ENCODE assay signal across 8 cellular contexts in the genomic region with DNA sequence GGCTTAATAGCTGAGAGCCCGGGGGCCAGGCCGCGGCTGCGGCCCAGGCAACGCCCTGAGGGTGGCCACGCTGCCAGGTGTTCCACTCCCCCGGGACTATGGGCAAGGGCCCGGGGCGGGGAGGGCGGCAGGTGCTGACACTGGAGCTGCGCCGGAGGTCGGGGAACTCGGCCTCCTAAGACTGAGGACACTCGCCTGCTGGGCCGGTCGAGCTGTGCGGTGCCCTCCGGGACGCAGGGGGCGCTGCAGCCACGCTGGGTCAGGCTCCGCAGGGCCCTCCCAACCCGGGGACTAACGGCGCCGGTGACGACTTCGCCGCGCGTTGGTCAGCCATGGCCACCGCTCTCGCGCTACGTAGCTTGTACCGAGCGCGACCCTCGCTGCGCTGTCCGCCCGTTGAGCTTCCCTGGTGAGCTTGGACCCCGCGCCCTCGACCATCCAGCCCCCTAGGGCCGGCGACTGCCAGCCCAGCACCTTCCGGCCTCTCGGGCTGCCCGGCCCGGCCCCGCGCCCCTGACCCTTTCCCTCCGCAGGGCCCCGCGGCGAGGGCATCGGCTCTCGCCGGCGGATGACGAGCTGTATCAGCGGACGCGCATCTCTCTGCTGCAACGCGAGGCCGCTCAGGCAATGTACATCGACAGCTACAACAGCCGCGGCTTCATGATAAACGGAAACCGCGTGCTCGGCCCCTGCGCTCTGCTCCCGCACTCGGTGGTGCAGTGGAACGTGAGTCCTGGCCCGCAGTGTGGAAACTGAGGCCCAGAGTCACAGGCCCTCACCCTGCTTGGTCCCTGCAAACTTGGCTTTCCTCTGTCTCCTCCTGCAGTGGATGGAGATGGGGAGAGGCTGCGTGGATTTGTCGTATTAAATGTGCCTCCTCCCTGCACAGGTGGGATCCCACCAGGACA. TPM values are rescaled to one million over a fixed set of nuclear protein-coding genes. Genes with fewer than 3 reads are reported as not detected.
DNase-seq lines count a peak whose midpoint lies in the region; ATAC-seq, FAIRE-seq and TF ChIP-seq lines count a peak whose summit lies in the region.

A gene with protein sequence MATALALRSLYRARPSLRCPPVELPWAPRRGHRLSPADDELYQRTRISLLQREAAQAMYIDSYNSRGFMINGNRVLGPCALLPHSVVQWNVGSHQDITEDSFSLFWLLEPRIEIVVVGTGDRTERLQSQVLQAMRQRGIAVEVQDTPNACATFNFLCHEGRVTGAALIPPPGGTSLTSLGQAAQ (plus strand): TSS at position 309 of the 908 bp plus-strand sequence. CDS start 24 bp downstream, at position 333.

- peak in 1 of 2 donors; percentile 61 for TF ChIP-seq RAD21 in liver (IDR thresholded peaks at IDR 0.05)

- H3K36me3 ChIP-seq in liver (ENCODE audit: control insufficient read depth in 4 of 4, insufficient read depth in 3 of 4, low read depth in 1 of 4, low read length in 3 of 4) = peaks cover 0 to 32% (median 21%) of the 10 kb centered on the region in 4 donors

- H3K9ac ChIP-seq in liver (ENCODE audit: low read depth in 1 of 2, low read length in 2 of 2) = peak within 1 kb of the TSS; percentile 86 to 96

- no peaks in the 10 kb centered on the region for H3K27me3 Mint-ChIP-seq in dendritic cell treated with granulocyte-macrophage colony-stimulating factor and Interleukin-4, amounts not matched to agents 40 ng/mL and 50 ng/mL, for 4 days

- peak within 1 kb of the TSS; percentile 98 for H3K27ac Mint-ChIP-seq in dendritic cell treated with granulocyte-macrophage colony-stimulating factor and Interleukin-4, amounts not matched to agents 40 ng/mL and 50 ng/mL, for 4 days

- ATAC-seq in HG03442 (IDR thresholded peaks at IDR 0.05; ENCODE audit: unreplicated experiment) = peak; percentile 57

- no peaks in the 10 kb centered on the region for H3K27me3 ChIP-seq in liver (ENCODE audit: control insufficient read depth in 4 of 4, insufficient read depth in 4 of 4, low read length in 3 of 4)

- DNase-seq in GM19239 (ENCODE audit: insufficient read length, low spot score) (peak; percentile 72), NCI-H526 (lab: John Stamatoyannopoulos, UW) (peak; percentile 96 to 100)
- DNase-seq in activated CD4-positive, alpha-beta T cell treated with anti-CD3 and anti-CD28 coated beads, Interleukin-2, amount 50 U/mL, for 1 hour = peak; percentile 90
- peak; percentile 94 for DNase-seq in stimulated activated CD4-positive, alpha-beta T cell treated with anti-CD3 and anti-CD28 coated beads, Interleukin-4, amount 100 ng/mL, for 24 hours

- peak within 1 kb of the TSS; percentile 91 for H3K4me3 Mint-ChIP-seq in dendritic cell treated with granulocyte-macrophage colony-stimulating factor and Interleukin-4, amounts not matched to agents 40 ng/mL and 50 ng/mL, for 4 days

- 1% methylated on average over 83 of the region's 83 CpGs for WGBS in liver

- peak; percentile 93 for TF ChIP-seq CTCF in C4-2B (conservative IDR thresholded peaks at IDR 0.05)
- peak; percentile 90 for TF ChIP-seq CTCF in liver (IDR thresholded peaks at IDR 0.05; ENCODE audit: low read depth, low read length, missing input control)

- no peaks in the 10 kb centered on the region for H3K9me3 ChIP-seq in liver (ENCODE audit: control insufficient read depth in 4 of 4, low read length in 3 of 4)

- H3K4me1 ChIP-seq in liver (ENCODE audit: control insufficient read depth in 4 of 4, insufficient read depth in 4 of 4, low read length in 3 of 4) = peaks cover 15 to 51% (median 41%) of the 10 kb centered on the region in 4 donors

- H3K9me3 Mint-ChIP-seq in dendritic cell treated with granulocyte-macrophage colony-stimulating factor and Interleukin-4, amounts not matched to agents 40 ng/mL and 50 ng/mL, for 4 days = no peaks in the 10 kb centered on the region

- intact Hi-C loops in dendritic cell treated with granulocyte-macrophage colony-stimulating factor and Interleukin-4, amounts not matched to agents 40 ng/mL and 50 ng/mL, for 4 days (cut with micrococcal nuclease) = loop anchor here (1.0 to 5.0 kb wide), 2 partner anchors 15 to 700 kb away; a partner anchor contains a TSS

- peaks cover 76% of the 10 kb centered on the region for H3K36me3 Mint-ChIP-seq in dendritic cell treated with granulocyte-macrophage colony-stimulating factor and Interleukin-4, amounts not matched to agents 40 ng/mL and 50 ng/mL, for 4 days (ENCODE audit: low read depth)

- H3K4me3 ChIP-seq in liver (ENCODE audit: low read depth in 1 of 3, low read length in 3 of 3) = peak within 1 kb of the TSS; percentile 85 to 95 (median 92)

- peaks cover 71% of the 10 kb centered on the region for H3K4me1 Mint-ChIP-seq in dendritic cell treated with granulocyte-macrophage colony-stimulating factor and Interleukin-4, amounts not matched to agents 40 ng/mL and 50 ng/mL, for 4 days (ENCODE audit: low read depth)

- H3K27ac ChIP-seq in C4-2B (peak within 1 kb of the TSS; percentile 98), liver (ENCODE audit: low read depth in 1 of 2, low read length in 2 of 2) (peak within 1 kb of the TSS; percentile 97 to 99)

- FAIRE-seq in GM19239 (lab: Jason Lieb, UNC) = peak; percentile 76

TF ChIP-seq in liver, 16 proteins besides CTCF, POLR2A, EP300 and RAD21:
- no peak for TF ChIP-seq YY1 (IDR thresholded peaks at IDR 0.05)
- TF ChIP-seq GABPA (IDR thresholded peaks at IDR 0.05 in 1 of 2, conservative IDR thresholded peaks at IDR 0.05 in 1 of 2) = peak in 1 of 2 donors; percentile 26

RNA-seq across cellular contexts. Expression of the gene that starts here (rescaled TPM):
- 10 to 100 TPM; 28.6 to 75.6 TPM for total RNA-seq in liver
- polyA plus RNA-seq in liver = 100 to 1,000 TPM in 1 of 2 donors, 10 to 100 TPM in 1; 68.4 to 107 TPM

Comparison
In these comparisons a context has a peak if more than half of its experiments do, and no peak if none do; other contexts are left out.
1. Peak in every context shown above with its lines: DNase-seq, ATAC-seq, H3K4me3 ChIP-seq and H3K27ac ChIP-seq.